In the genomic region with DNA sequence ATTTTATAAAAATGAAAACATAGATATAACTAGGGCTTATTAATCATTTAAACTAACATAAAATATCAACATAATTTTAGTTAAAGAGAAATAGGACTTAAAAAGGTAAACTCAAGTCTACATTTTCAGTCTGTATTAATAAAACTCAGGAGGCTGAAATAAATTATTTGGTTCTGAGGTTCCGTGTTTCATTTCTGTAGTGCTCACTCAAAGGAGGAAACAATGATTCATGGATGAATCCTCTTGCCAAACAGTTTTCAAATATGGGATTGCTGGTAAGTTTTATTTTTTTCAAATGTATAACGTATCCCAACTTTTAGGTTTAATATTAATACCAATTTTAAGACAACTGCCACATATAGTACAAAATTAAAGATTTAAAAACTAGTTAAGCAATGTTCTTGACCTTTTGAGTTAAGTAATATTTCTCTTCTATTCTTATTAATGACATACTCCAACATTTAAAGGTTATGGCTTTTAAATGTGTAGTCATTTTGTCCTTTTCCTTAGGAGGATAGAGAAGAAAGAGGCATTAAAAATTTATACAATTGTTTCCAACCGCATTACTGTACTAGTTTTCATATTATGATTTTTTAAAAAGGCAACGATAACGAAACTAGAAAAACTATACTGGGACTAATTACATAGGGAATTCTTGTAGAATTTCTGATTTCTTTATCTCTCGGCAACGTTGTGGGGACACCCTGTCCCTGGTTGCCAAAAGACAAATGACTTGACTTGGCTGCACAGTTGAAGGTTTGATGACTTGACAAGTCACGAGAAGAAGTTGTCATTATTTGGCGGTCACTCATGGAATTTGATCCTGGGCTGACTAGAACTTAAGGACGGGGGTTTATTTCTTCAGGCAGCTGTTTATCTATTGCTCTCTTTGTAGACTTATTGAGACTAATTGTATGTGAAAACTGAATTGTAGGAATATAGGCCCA, we compare ENCODE assay signal across 9 cellular contexts.
DNase-seq lines count a peak whose midpoint lies in the region; ATAC-seq, FAIRE-seq and TF ChIP-seq lines count a peak whose summit lies in the region.
"Had no signal": no experiment of that assay in that cellular context is flagged by ENCODE, and none has a peak within 500 bp of the region (broad histone marks: within the 10 kb centered on the region; RNA-seq: fewer than 3 reads in every experiment).

No MANE protein-coding gene starts in this region.

- no peak for DNase-seq in Right ventricle myocardium inferior (ENCODE audit: missing footprints)
- DNase-seq in cardiac septum (ENCODE audit: low spot score), result no peak
- no peak for DNase-seq in chondrocyte (ENCODE audit: low spot score)
- no peak for DNase-seq in stimulated activated CD4-positive, alpha-beta T cell treated with anti-CD3 and anti-CD28 coated beads, Interleukin-2, amount 100 ng/mL, for 48 hours
- no peak for DNase-seq in NCI-H1048 (lab: John Stamatoyannopoulos, UW)
- no peak for DNase-seq in GM19239 (ENCODE audit: insufficient read length, low spot score)
- DNase-seq in middle frontal gyrus (ENCODE audit: extremely low spot score, low spot score), result no peak
- DNase-seq: WERI-Rb-1 had no signal

- ATAC-seq in Right ventricle myocardium inferior, result peak; percentile 73

- H3K36me3 Mint-ChIP-seq in chondrocyte (ENCODE audit: low read depth), result peaks cover 24% of the 10 kb centered on the region

- H3K4me3 ChIP-seq in mucosa of stomach (ENCODE audit: low read length), result no peak overlapping the region

- no peak for FAIRE-seq in GM19239 (lab: Jason Lieb, UNC)

- H3K4me1 ChIP-seq in mucosa of stomach (ENCODE audit: control insufficient read depth, insufficient read depth, low read length), result peaks cover 7% of the 10 kb centered on the region

- peaks cover 20% of the 10 kb centered on the region for H3K4me1 Mint-ChIP-seq in chondrocyte (ENCODE audit: low read depth)

- peak overlapping the region; percentile 77 for H3K9ac ChIP-seq in mucosa of stomach (ENCODE audit: low read length)

- peak overlapping the region; percentile 68 for H3K4me3 Mint-ChIP-seq in chondrocyte (ENCODE audit: unreplicated experiment)

- no peak for TF ChIP-seq CTCF in chondrocyte (IDR thresholded peaks at IDR 0.05)

- H3K27ac Mint-ChIP-seq in chondrocyte (ENCODE audit: unreplicated experiment), result peak overlapping the region; percentile 92

- H3K9me3 ChIP-seq in mucosa of stomach (ENCODE audit: control insufficient read depth, low read length), result no peaks in the 10 kb centered on the region

- intact Hi-C loops in Right ventricle myocardium inferior (cut with DNase I) (loop anchor here (1.0 to 5.0 kb wide), 4 partner anchors 20 to 235 kb away; partner anchors contain the start of gene TNRC6B), cardiac septum (cut with DNase I) (loop anchor here (10.0 kb wide), 1 partner anchor 232 kb away; no protein-coding TSS in a partner anchor)

- H3K36me3 ChIP-seq in mucosa of stomach (ENCODE audit: control insufficient read depth, insufficient read depth, low read length), result peaks cover 4% of the 10 kb centered on the region

- H3K9me3 Mint-ChIP-seq in chondrocyte (ENCODE audit: low read depth), result no peaks in the 10 kb centered on the region

- H3K27me3 ChIP-seq in mucosa of stomach (ENCODE audit: control insufficient read depth, insufficient read depth, low read length), result no peaks in the 10 kb centered on the region

- no peaks in the 10 kb centered on the region for H3K27me3 Mint-ChIP-seq in chondrocyte (ENCODE audit: low read depth)
